ENCODE assay signal across 25 cellular contexts in genomic region chr13:107252428-107252827, GRCh38.
"Had no signal": no experiment of that assay in that cellular context is flagged by ENCODE, and none has a peak within 500 bp of the region (broad histone marks: within the 10 kb centered on the region; RNA-seq: fewer than 3 reads in every experiment).

No MANE protein-coding gene starts in this region.

- H3K27ac Mint-ChIP-seq: memory B cell; naive thymus-derived CD4-positive, alpha-beta T cell; nephron; stimulated activated effector memory CD8-positive, alpha-beta T cell treated with anti-CD3 and anti-CD28 coated beads, Interleukin-12 subunit alpha, Interleukin-12 subunit beta, amount 100 ng/mL, for 72 hours; type B pancreatic cell had no signal

- H3K4me1 Mint-ChIP-seq: memory B cell; naive thymus-derived CD4-positive, alpha-beta T cell; nephron; stimulated activated effector memory CD8-positive, alpha-beta T cell treated with anti-CD3 and anti-CD28 coated beads, Interleukin-12 subunit alpha, Interleukin-12 subunit beta, amount 100 ng/mL, for 72 hours had no signal

- H3K36me3 Mint-ChIP-seq: memory B cell; naive thymus-derived CD4-positive, alpha-beta T cell; stimulated activated effector memory CD8-positive, alpha-beta T cell treated with anti-CD3 and anti-CD28 coated beads, Interleukin-12 subunit alpha, Interleukin-12 subunit beta, amount 100 ng/mL, for 72 hours; type B pancreatic cell had no signal

- ATAC-seq: heart right ventricle; naive thymus-derived CD4-positive, alpha-beta T cell; psoas muscle; right cardiac atrium; stimulated activated effector memory CD8-positive, alpha-beta T cell treated with anti-CD3 and anti-CD28 coated beads, Interleukin-12 subunit alpha, Interleukin-12 subunit beta, amount 100 ng/mL, for 72 hours; stimulated activated naive CD8-positive, alpha-beta T cell treated with anti-CD3 and anti-CD28 coated beads, Interleukin-15, Interleukin-2, amounts not matched to agents 100 U/mL and 50 U/mL, for 24 hours had no signal

- H3K9me3 Mint-ChIP-seq: memory B cell, nephron, type B pancreatic cell had no signal

- H3K27ac ChIP-seq: esophagus muscularis mucosa, heart right ventricle, psoas muscle, sigmoid colon, testis, tibial artery had no signal

- DNase-seq: cerebellar nuclear complex; cortex of kidney; foreskin melanocyte; glutamatergic neuron; heart right ventricle; hippocampal formation; kidney glomerular epithelial cell; midbrain; naive thymus-derived CD4-positive, alpha-beta T cell; nucleus accumbens; psoas muscle; right cardiac atrium; sigmoid colon; stimulated activated CD4-positive, alpha-beta T cell treated with anti-CD3 and anti-CD28 coated beads, Interleukin-2, amount 100 ng/mL, for 24 hours; stimulated activated CD4-positive, alpha-beta T cell treated with anti-CD3 and anti-CD28 coated beads, Interleukin-4, amount 100 ng/mL, for 24 hours; stimulated activated naive CD8-positive, alpha-beta T cell treated with anti-CD3 and anti-CD28 coated beads, Interleukin-15, Interleukin-2, amounts not matched to agents 100 U/mL and 50 U/mL, for 24 hours; substantia nigra; testis; tibial artery had no signal

- H3K4me3 Mint-ChIP-seq: memory B cell; naive thymus-derived CD4-positive, alpha-beta T cell; nephron; stimulated activated effector memory CD8-positive, alpha-beta T cell treated with anti-CD3 and anti-CD28 coated beads, Interleukin-12 subunit alpha, Interleukin-12 subunit beta, amount 100 ng/mL, for 72 hours; type B pancreatic cell had no signal

- H3K4me3 ChIP-seq: esophagus muscularis mucosa, heart right ventricle, lung, psoas muscle, sigmoid colon, testis, tibial artery had no signal

- H3K27me3 ChIP-seq: esophagus muscularis mucosa, heart right ventricle, sigmoid colon, testis, tibial artery had no signal

- H3K4me1 ChIP-seq: esophagus muscularis mucosa, heart right ventricle, psoas muscle, sigmoid colon, testis, tibial artery had no signal

- H3K27me3 Mint-ChIP-seq: memory B cell had no signal

- H3K36me3 ChIP-seq: esophagus muscularis mucosa, heart right ventricle, sigmoid colon, tibial artery had no signal

- H3K9me3 ChIP-seq: esophagus muscularis mucosa, heart right ventricle, psoas muscle, sigmoid colon, testis, tibial artery had no signal
